Comparison of ENCODE assay signal across 12 cellular contexts in the genomic region with DNA sequence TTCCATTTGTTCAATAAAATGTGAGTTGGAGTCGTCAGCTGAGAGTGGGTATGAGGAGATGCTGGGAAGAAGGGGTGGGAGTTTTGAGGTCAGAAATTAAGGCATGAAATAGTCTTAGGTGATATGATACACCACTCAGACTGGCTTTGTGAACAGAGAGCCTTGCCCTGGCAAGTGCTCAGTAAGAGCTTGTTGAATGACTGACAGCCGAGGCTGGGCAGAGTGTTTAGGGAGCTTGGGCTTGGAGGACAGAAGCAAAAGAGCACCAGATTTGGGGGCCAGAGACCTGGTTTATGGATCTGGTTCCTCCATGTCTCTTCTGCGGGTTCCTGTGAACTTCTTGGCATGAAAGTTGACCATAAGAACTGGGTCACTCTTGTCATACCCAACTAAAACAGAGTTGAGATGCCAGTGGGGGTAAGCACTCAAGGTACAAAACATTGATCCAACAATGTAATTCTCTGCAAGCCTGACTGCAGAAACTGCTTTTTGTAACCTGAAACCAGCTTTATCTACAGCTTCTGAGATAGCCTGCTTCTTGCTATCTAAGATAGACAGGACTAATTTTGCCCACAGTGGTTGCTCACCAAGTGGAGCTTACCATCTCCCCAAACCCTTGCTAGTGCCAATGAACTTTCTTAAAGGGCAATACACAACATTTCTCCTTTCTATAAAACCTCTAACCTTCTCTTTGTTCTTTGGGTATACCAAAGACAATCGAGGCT.
"Had no signal": no experiment of that assay in that cellular context is flagged by ENCODE, and none has a peak within 500 bp of the region (broad histone marks: within the 10 kb centered on the region; RNA-seq: fewer than 3 reads in every experiment).

No MANE protein-coding gene starts in this region.

- H3K27me3 Mint-ChIP-seq: naive B cell had no signal

- H3K27ac ChIP-seq: brain microvascular endothelial cell, lower lobe of right lung, skin epidermis had no signal

- H3K4me3 Mint-ChIP-seq: activated naive CD4-positive, alpha-beta T cell treated with anti-CD3 and anti-CD28 coated beads, Interleukin-2, amount 10 ng/mL, durations not matched to agents 7 days and 5 days; naive B cell had no signal

- H3K36me3 ChIP-seq: brain microvascular endothelial cell, lower lobe of right lung had no signal

- H3K4me3 ChIP-seq: lower lobe of right lung, skin epidermis had no signal

- DNase-seq: activated CD4-positive, alpha-beta T cell treated with anti-CD3 and anti-CD28 coated beads for 48 hours; activated CD8-positive, alpha-beta memory T cell treated with anti-CD3 and anti-CD28 coated beads for 24 hours; activated naive CD4-positive, alpha-beta T cell treated with anti-CD3 and anti-CD28 coated beads, Interleukin-2, amount 10 ng/mL, durations not matched to agents 7 days and 5 days; amniotic stem cell; brain microvascular endothelial cell; dermis blood vessel endothelial cell; glutamatergic neuron; lower lobe of right lung; naive B cell; stimulated activated CD4-positive, alpha-beta T cell treated with anti-CD3 and anti-CD28 coated beads, Interleukin-4, amount 100 ng/mL, for 4 hours; T-helper 9 cell had no signal

- H3K27me3 ChIP-seq: brain microvascular endothelial cell had no signal

- H3K27ac Mint-ChIP-seq: activated naive CD4-positive, alpha-beta T cell treated with anti-CD3 and anti-CD28 coated beads, Interleukin-2, amount 10 ng/mL, durations not matched to agents 7 days and 5 days had no signal
